1 cellular context compared by ENCODE assay signal in genomic region chr1:109805486-109806180, GRCh38.
TF ChIP-seq lines count a peak whose summit lies in the region.

No MANE protein-coding gene starts in this region.

TF ChIP-seq in HepG2, 621 proteins besides CTCF, POLR2A, EP300 and RAD21 (continued from another document):
- TF ChIP-seq ZNF512B (CRISPR knock-in tag; IDR thresholded peaks at IDR 0.05; ENCODE audit: borderline replicate concordance) = no peak
- no peak for TF ChIP-seq TAF15 (IDR thresholded peaks at IDR 0.05; ENCODE audit: low read depth, low read length, poor library complexity, severe bottlenecking)
- no peak for TF ChIP-seq ZNF3 (CRISPR knock-in tag; IDR thresholded peaks at IDR 0.05)
- TF ChIP-seq NFYB (CRISPR knock-in tag; IDR thresholded peaks at IDR 0.05) = no peak
- TF ChIP-seq ZNF530 (CRISPR knock-in tag; IDR thresholded peaks at IDR 0.05; ENCODE audit: low read depth) = no peak
- TF ChIP-seq, protein P1, sequence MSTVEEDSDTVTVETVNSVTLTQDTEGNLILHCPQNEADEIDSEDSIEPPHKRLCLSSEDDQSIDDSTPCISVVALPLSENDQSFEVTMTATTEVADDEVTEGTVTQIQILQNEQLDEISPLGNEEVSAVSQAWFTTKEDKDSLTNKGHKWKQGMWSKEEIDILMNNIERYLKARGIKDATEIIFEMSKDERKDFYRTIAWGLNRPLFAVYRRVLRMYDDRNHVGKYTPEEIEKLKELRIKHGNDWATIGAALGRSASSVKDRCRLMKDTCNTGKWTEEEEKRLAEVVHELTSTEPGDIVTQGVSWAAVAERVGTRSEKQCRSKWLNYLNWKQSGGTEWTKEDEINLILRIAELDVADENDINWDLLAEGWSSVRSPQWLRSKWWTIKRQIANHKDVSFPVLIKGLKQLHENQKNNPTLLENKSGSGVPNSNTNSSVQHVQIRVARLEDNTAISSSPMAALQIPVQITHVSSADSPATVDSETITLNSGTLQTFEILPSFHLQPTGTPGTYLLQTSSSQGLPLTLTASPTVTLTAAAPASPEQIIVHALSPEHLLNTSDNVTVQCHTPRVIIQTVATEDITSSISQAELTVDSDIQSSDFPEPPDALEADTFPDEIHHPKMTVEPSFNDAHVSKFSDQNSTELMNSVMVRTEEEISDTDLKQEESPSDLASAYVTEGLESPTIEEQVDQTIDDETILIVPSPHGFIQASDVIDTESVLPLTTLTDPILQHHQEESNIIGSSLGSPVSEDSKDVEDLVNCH (CRISPR knock-in tag; IDR thresholded peaks at IDR 0.05) = no peak
- no peak for TF ChIP-seq ZFP1 (CRISPR knock-in tag; IDR thresholded peaks at IDR 0.05)
- TF ChIP-seq SMARCC2 (IDR thresholded peaks at IDR 0.05) = no peak
